12 cellular contexts compared by ENCODE assay signal in the genomic region with DNA sequence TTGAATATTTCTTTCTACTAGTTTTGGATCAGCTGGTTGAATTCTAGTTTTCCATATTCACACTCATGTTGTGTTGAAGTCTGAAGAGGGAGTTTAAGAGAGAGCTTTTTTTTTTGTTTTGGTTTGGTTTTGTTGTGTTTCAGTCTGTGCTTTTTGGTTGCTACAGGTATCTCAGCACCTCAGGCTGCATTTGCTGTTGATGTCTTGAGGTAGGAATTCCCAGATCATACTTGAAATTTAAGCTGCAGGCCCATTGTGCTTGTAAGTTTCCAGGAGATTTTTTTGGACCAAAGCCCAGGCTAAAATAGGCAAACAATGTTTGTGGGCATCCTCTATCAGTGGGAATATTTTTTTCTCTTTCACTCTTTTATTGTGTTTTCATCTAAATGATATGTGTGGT.
"Had no signal": no experiment of that assay in that cellular context is flagged by ENCODE, and none has a peak within 500 bp of the region (broad histone marks: within the 10 kb centered on the region; RNA-seq: fewer than 3 reads in every experiment).

No MANE protein-coding gene starts in this region.

- H3K4me3 ChIP-seq: esophagus muscularis mucosa, gastrocnemius medialis, neural progenitor cell, stomach, vagina had no signal

- DNase-seq: activated CD4-positive, alpha-beta T cell treated with anti-CD3 and anti-CD28 coated beads, Interleukin-2, amount 50 U/mL, for 4 hours; activated CD4-positive, CD25-positive, alpha-beta regulatory T cell treated with anti-CD3 and anti-CD28 coated beads, Interleukin-2, amount 50 U/mL, for 72 hours; activated T-cell treated with anti-CD3 and anti-CD28 coated beads, Interleukin-2, amount 50 U/mL, for 1 hour; amygdala; gastrocnemius medialis; kidney; stimulated activated CD4-positive, alpha-beta T cell treated with anti-CD3 and anti-CD28 coated beads, Interleukin-15, amount 100 ng/mL, for 24 hours; stimulated activated CD4-positive, alpha-beta T cell treated with anti-CD3 and anti-CD28 coated beads, Interleukin-4, amount 100 ng/mL, for 24 hours; stomach had no signal
